29 cellular contexts compared by ENCODE assay signal in the genomic region with DNA sequence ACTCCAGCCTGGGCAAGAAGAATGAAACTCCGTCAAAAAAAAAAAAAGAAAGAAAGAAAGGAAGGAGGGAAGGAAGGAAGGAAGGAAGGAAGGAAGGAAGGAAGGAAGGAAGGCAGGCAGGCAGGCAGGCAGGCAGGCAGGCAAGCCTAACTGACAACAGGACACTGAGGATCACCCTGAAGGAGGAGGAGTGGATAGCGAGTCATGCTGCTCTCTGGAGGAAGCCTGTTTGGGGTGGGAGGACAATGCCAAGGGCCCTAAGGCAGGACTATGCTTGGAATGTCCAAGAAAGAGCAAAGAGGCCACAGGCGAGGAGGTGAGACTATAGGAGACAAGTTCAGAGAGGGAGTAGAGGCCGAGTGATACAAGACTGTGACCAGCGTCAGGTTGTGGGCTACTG.
DNase-seq lines count a peak whose midpoint lies in the region; ATAC-seq, FAIRE-seq and TF ChIP-seq lines count a peak whose summit lies in the region.
"Had no signal": no experiment of that assay in that cellular context is flagged by ENCODE, and none has a peak within 500 bp of the region (broad histone marks: within the 10 kb centered on the region; RNA-seq: fewer than 3 reads in every experiment).

No MANE protein-coding gene starts in this region.

- H2BK5ac ChIP-seq in H1 (ENCODE audit: low read depth, low read length) (no peak overlapping the region; the same call in 1 of the 2 replicates), neuronal stem cell (ENCODE audit: low read length) (no peak overlapping the region)

- no peak for TF ChIP-seq EP300 in H1 (IDR thresholded peaks at IDR 0.05; ENCODE audit: borderline replicate concordance in 1 of 2, low read depth in 2 of 2, low read length in 2 of 2)

- H3K23ac ChIP-seq in H1 (ENCODE audit: insufficient read length) (no peak overlapping the region), neuronal stem cell (ENCODE audit: low read depth, low read length, poor library complexity) (no peak overlapping the region)

- H3K36me3 ChIP-seq in breast epithelium = no peaks in the 10 kb centered on the region
- H3K36me3 ChIP-seq in MG63 = no peaks in the 10 kb centered on the region
- no peaks in the 10 kb centered on the region for H3K36me3 ChIP-seq in H1 (ENCODE audit: control insufficient read depth in 2 of 4, insufficient read depth in 4 of 4, low read length in 3 of 4)
- H3K36me3 ChIP-seq in neuronal stem cell (replicated peaks in 1 of 2; ENCODE audit: control insufficient read depth in 2 of 2, insufficient read depth in 2 of 2, low read length in 2 of 2) = no peaks in the 10 kb centered on the region
- H3K36me3 ChIP-seq: adrenal gland; BLaER1 treated with 17β-estradiol and CSF1 and Interleukin-3, amounts not matched to agents 10 nM and 100 nM; HAP-1; heart left ventricle; Peyer's patch; sigmoid colon had no signal

- CTCF ChIA-PET in MCF 10A (lab: Yijun Ruan, JAX) = no interaction called here
- CTCF ChIA-PET in H1 (lab: Charles Lee; ENCODE audit: partially characterized antibody) = interaction anchor here (1.1 kb wide), 1 partner anchor 18 kb away, joined by 3 read pairs; no protein-coding TSS in a partner anchor

- H3K27ac ChIP-seq in breast epithelium (no peak overlapping the region), H1 (ENCODE audit: low read depth, low read length) (no peak overlapping the region), neuronal stem cell (replicated peaks; ENCODE audit: low read length) (no peak overlapping the region)
- H3K27ac ChIP-seq: adrenal gland; BLaER1 treated with 17β-estradiol and CSF1 and Interleukin-3, amounts not matched to agents 10 nM and 100 nM; coronary artery; heart left ventricle; Peyer's patch; sigmoid colon had no signal

- H3K18ac ChIP-seq in H1 (ENCODE audit: extremely low read depth, low read length) (peak overlapping the region; percentile 48; the same call in 1 of the 2 replicates), neuronal stem cell (ENCODE audit: low read length) (peak overlapping the region; percentile 52)

- peaks cover 5 to 13% of the 10 kb centered on the region in 2 donors for H3K9me3 ChIP-seq in breast epithelium
- H3K9me3 ChIP-seq in MG63 = peaks cover 12% of the 10 kb centered on the region; the same call in 1 of the 2 replicates
- H3K9me3 ChIP-seq in H1 (ENCODE audit: insufficient read depth in 2 of 2, low read depth in 1 of 2, low read length in 1 of 2) = 0 out of 4 replicates have a peak, but pooled peaks cover 0 to 6% of the 10 kb centered on the region in 2 experiments
- H3K9me3 ChIP-seq in neuronal stem cell (replicated peaks in 1 of 2; ENCODE audit: control insufficient read depth in 2 of 2, insufficient read depth in 1 of 2, low read depth in 1 of 2, low read length in 2 of 2) = peaks cover 0 to 8% of the 10 kb centered on the region in 2 donors
- H3K9me3 ChIP-seq: adrenal gland, HAP-1 had no signal

- H3K79me2 ChIP-seq in H1 (ENCODE audit: control insufficient read depth in 1 of 2, insufficient read depth in 2 of 2, low read length in 2 of 2) = no peaks in the 10 kb centered on the region

- no peak overlapping the region for H2BK15ac ChIP-seq in H1 (ENCODE audit: low read length)
- no peak overlapping the region for H2BK15ac ChIP-seq in neuronal stem cell (ENCODE audit: low read length)

- no peak overlapping the region for H4K5ac ChIP-seq in H1 (ENCODE audit: insufficient read length, low read depth, low read length)

- H3K27ac Mint-ChIP-seq in MCF 10A (ENCODE audit: low read depth, unreplicated experiment) = no peak overlapping the region
- no peak overlapping the region for H3K27ac Mint-ChIP-seq in stimulated activated memory B cell treated with anti-CD40 and anti-IgM and Interleukin-4, amounts not matched to agents 10 μg/mL and 1 μg/mL and 100 μg/mL, for 72 hours
- H3K27ac Mint-ChIP-seq: activated CD4-positive, alpha-beta memory T cell treated with anti-CD3 and anti-CD28 coated beads for 36 hours; mesothelial cell of epicardium; nephron had no signal

- H2BK12ac ChIP-seq in H1 (ENCODE audit: low read depth, low read length) (no peak overlapping the region), neuronal stem cell (ENCODE audit: low read length) (no peak overlapping the region)

- H3K27me3 ChIP-seq in breast epithelium = no peaks in the 10 kb centered on the region
- no peaks in the 10 kb centered on the region for H3K27me3 ChIP-seq in MG63
- H3K27me3 ChIP-seq in H1 (replicated peaks in 1 of 4; ENCODE audit: control insufficient read depth in 3 of 4, extremely low read depth in 1 of 4, insufficient read depth in 3 of 4, low read length in 3 of 4) = no peaks in the 10 kb centered on the region
- H3K27me3 ChIP-seq in neuronal stem cell (ENCODE audit: control insufficient read depth in 3 of 3, insufficient read depth in 3 of 3, low read depth in 1 of 3, low read length in 3 of 3) = no peaks in the 10 kb centered on the region
- H3K27me3 ChIP-seq: BLaER1 treated with 17β-estradiol and CSF1 and Interleukin-3, amounts not matched to agents 10 nM and 100 nM; Peyer's patch; sigmoid colon had no signal

- WGBS in H1 (ENCODE audit: extremely low coverage in 1 of 2, insufficient coverage in 1 of 2, insufficient read length in 1 of 2, insufficient replicate concordance in 2 of 2, low coverage in 1 of 2, low lambda C conversion rate in 2 of 2, missing lambda C conversion rate in 1 of 2), 2 experiments = 95% methylated on average over 4 of the region's 5 CpGs; no CpG with 5 or more reads in 1 of the 2 experiments
- no CpG with 5 or more reads among the region's 5 CpGs for WGBS in neuronal stem cell (ENCODE audit: extremely low coverage in 2 of 2, insufficient read length in 2 of 2, insufficient replicate concordance in 1 of 2), 2 donors

- H4K8ac ChIP-seq in H1 (ENCODE audit: extremely low read depth, insufficient read depth, low read length) (no peak overlapping the region), neuronal stem cell (ENCODE audit: low read depth, low read length) (no peak overlapping the region)

- DNase-seq in MCF 10A (ENCODE audit: unreplicated experiment) (peak; percentile 7), breast epithelium (ENCODE audit: low spot score in 2 of 2) (no peak), MG63 (peak; percentile 44), H1 (ENCODE audit: low read depth in 1 of 2, low spot score in 2 of 2) (no peak), neuronal stem cell (ENCODE audit: low spot score) (no peak), SIG-M5 (lab: John Stamatoyannopoulos, UW) (no peak)
- DNase-seq: activated CD4-positive, alpha-beta memory T cell treated with anti-CD3 and anti-CD28 coated beads for 36 hours; activated CD4-positive, CD25-positive, alpha-beta regulatory T cell; activated T-cell treated with anti-CD3 and anti-CD28 coated beads for 4 hours; adrenal gland; Calu3; heart left ventricle; Karpas-422; NCI-H1092 treated with DMSO at 0.1 percent for 48 hours; NCI-H2081; NCI-H446 treated with DMSO at 0.1 percent for 48 hours; posterior cingulate gyrus; sigmoid colon; stimulated activated CD8-positive, alpha-beta memory T cell treated with anti-CD3 and anti-CD28 coated beads, Interleukin-4, amount 100 ng/mL, for 48 hours; T-helper 9 cell had no signal

- H2AFZ ChIP-seq in H1 (ENCODE audit: low read length) (peak overlapping the region; percentile 63; the same call in 1 of the 2 replicates), neuronal stem cell (ENCODE audit: low read length) (peak overlapping the region; percentile 52)

- no peak overlapping the region for H3K14ac ChIP-seq in H1 (ENCODE audit: insufficient read length)
- H3K14ac ChIP-seq in neuronal stem cell (ENCODE audit: low read length) = no peak overlapping the region

- H3K4me1 ChIP-seq in breast epithelium (no peaks in the 10 kb centered on the region), H1 (replicated peaks in 1 of 4; ENCODE audit: control insufficient read depth in 3 of 4, insufficient read depth in 4 of 4, low read length in 3 of 4) (peaks cover 0 to 8% (median 4%) of the 10 kb centered on the region in 4 experiments; a peak in 4 of 7 replicates), neuronal stem cell (ENCODE audit: control insufficient read depth in 2 of 2, insufficient read depth in 1 of 2, low read depth in 1 of 2, low read length in 2 of 2) (peaks cover 7 to 12% of the 10 kb centered on the region in 2 donors)
- H3K4me1 ChIP-seq: adrenal gland; BLaER1 treated with 17β-estradiol and CSF1 and Interleukin-3, amounts not matched to agents 10 nM and 100 nM; HAP-1; heart left ventricle; Peyer's patch; sigmoid colon had no signal

- no peak overlapping the region for H2AK5ac ChIP-seq in H1 (ENCODE audit: low read depth, low read length)
- H2AK5ac ChIP-seq in neuronal stem cell (ENCODE audit: low read depth, low read length) = no peak overlapping the region

- H4K20me1 ChIP-seq in H1 (replicated peaks in 1 of 2; ENCODE audit: control insufficient read depth in 1 of 2, insufficient read depth in 2 of 2, low read length in 2 of 2) = no peaks in the 10 kb centered on the region
- H4K20me1 ChIP-seq: BLaER1 treated with 17β-estradiol and CSF1 and Interleukin-3, amounts not matched to agents 10 nM and 100 nM had no signal

- TF ChIP-seq CTCF in MCF 10A (IDR thresholded peaks at IDR 0.05; ENCODE audit: unreplicated experiment) (no peak), breast epithelium (IDR thresholded peaks at IDR 0.05) (no peak), H1 (IDR thresholded peaks at IDR 0.05; ENCODE audit: control extremely low read depth in 1 of 3, insufficient read depth in 1 of 3, low read depth in 1 of 3, low read length in 3 of 3) (no peak)

- no peak overlapping the region for H3K56ac ChIP-seq in H1 (replicated peaks; ENCODE audit: insufficient read length, low read depth, low read length)

- no peak for ATAC-seq in GM18520 (IDR thresholded peaks at IDR 0.05; ENCODE audit: unreplicated experiment)
- ATAC-seq in stimulated activated memory B cell treated with anti-CD40 and anti-IgM and Interleukin-4, amounts not matched to agents 10 μg/mL and 1 μg/mL and 100 μg/mL, for 72 hours = no peak
- ATAC-seq: heart left ventricle, left lobe of liver had no signal

- no peaks in the 10 kb centered on the region for H3K27me3 Mint-ChIP-seq in MCF 10A (ENCODE audit: insufficient read depth, unreplicated experiment)
- no peaks in the 10 kb centered on the region for H3K27me3 Mint-ChIP-seq in stimulated activated memory B cell treated with anti-CD40 and anti-IgM and Interleukin-4, amounts not matched to agents 10 μg/mL and 1 μg/mL and 100 μg/mL, for 72 hours

- TF ChIP-seq RAD21 in H1 (IDR thresholded peaks at IDR 0.05 in 1 of 2, conservative IDR thresholded peaks at IDR 0.05 in 1 of 2; ENCODE audit: low read depth in 2 of 2, low read length in 2 of 2) = no peak

- peaks cover 8% of the 10 kb centered on the region for H3K9me3 Mint-ChIP-seq in MCF 10A (ENCODE audit: unreplicated experiment)
- H3K9me3 Mint-ChIP-seq in stimulated activated memory B cell treated with anti-CD40 and anti-IgM and Interleukin-4, amounts not matched to agents 10 μg/mL and 1 μg/mL and 100 μg/mL, for 72 hours = peaks cover 17% of the 10 kb centered on the region

- no peak overlapping the region for H2BK20ac ChIP-seq in H1 (ENCODE audit: low read length)

- H3K4ac ChIP-seq in H1 (replicated peaks; ENCODE audit: insufficient read length, low read depth, low read length) (no peak overlapping the region), neuronal stem cell (ENCODE audit: low read length) (no peak overlapping the region)

- no peak overlapping the region for H3K4me3 ChIP-seq in breast epithelium
- no peak overlapping the region for H3K4me3 ChIP-seq in MG63
- H3K4me3 ChIP-seq in H1 (ENCODE audit: extremely low read depth in 1 of 4, insufficient read depth in 2 of 4, low read depth in 3 of 4, low read length in 4 of 4) = no peak overlapping the region
- no peak overlapping the region for H3K4me3 ChIP-seq in neuronal stem cell (ENCODE audit: low read length in 2 of 2)
- H3K4me3 ChIP-seq: adrenal gland; BLaER1 treated with 17β-estradiol and CSF1 and Interleukin-3, amounts not matched to agents 10 nM and 100 nM; coronary artery; HAP-1; heart left ventricle; Peyer's patch; sigmoid colon had no signal

- H3K4me3 Mint-ChIP-seq in MCF 10A (ENCODE audit: unreplicated experiment) = no peak overlapping the region
- no peak overlapping the region for H3K4me3 Mint-ChIP-seq in stimulated activated memory B cell treated with anti-CD40 and anti-IgM and Interleukin-4, amounts not matched to agents 10 μg/mL and 1 μg/mL and 100 μg/mL, for 72 hours
- H3K4me3 Mint-ChIP-seq: activated CD4-positive, alpha-beta memory T cell treated with anti-CD3 and anti-CD28 coated beads for 36 hours; mesothelial cell of epicardium; nephron had no signal

- H3K79me1 ChIP-seq in H1 (ENCODE audit: low read depth, low read length) = no peaks in the 10 kb centered on the region
- H3K79me1 ChIP-seq in neuronal stem cell (ENCODE audit: low read depth, low read length) = no peaks in the 10 kb centered on the region

- H3K9ac ChIP-seq in H1 (replicated peaks in 1 of 4; ENCODE audit: extremely low read depth in 1 of 4, low read depth in 3 of 4, low read length in 3 of 4) (no peak overlapping the region), neuronal stem cell (ENCODE audit: low read depth, low read length, poor library complexity) (no peak overlapping the region)
- H3K9ac ChIP-seq: BLaER1 treated with 17β-estradiol and CSF1 and Interleukin-3, amounts not matched to agents 10 nM and 100 nM had no signal

- H2BK120ac ChIP-seq in H1 (replicated peaks; ENCODE audit: low read depth, low read length) (no peak overlapping the region), neuronal stem cell (ENCODE audit: low read depth, low read length) (peak overlapping the region; percentile 16)

- no peak overlapping the region for H4K91ac ChIP-seq in H1 (replicated peaks; ENCODE audit: insufficient read length, low read length)
- no peak overlapping the region for H4K91ac ChIP-seq in neuronal stem cell (ENCODE audit: low read depth, low read length, poor library complexity)

- no peak for FAIRE-seq in H1 (lab: Jason Lieb, UNC)

- intact Hi-C loops in MCF 10A (cut with micrococcal nuclease) (no loop called here), breast epithelium (cut with DNase I; ENCODE audit: low total_unique reads) (no loop called here)

- no TSS peak for BruUV-seq in MCF 10A (replicated peaks; lab: Mats Ljungman, UMichigan)

- TF ChIP-seq POLR2A in breast epithelium (IDR thresholded peaks at IDR 0.05) (no peak), H1 (IDR thresholded peaks at IDR 0.05; ENCODE audit: control extremely low read depth in 1 of 2, low read depth in 2 of 2, low read length in 2 of 2) (no peak)

- H3K4me2 ChIP-seq in H1 (ENCODE audit: insufficient read depth in 1 of 2, low read depth in 2 of 2, low read length in 2 of 2) = no peak overlapping the region
- no peak overlapping the region for H3K4me2 ChIP-seq in neuronal stem cell (ENCODE audit: insufficient read depth, low read length, poor library complexity, severe bottlenecking)
- H3K4me2 ChIP-seq: BLaER1 treated with 17β-estradiol and CSF1 and Interleukin-3, amounts not matched to agents 10 nM and 100 nM had no signal

- no peaks in the 10 kb centered on the region for H3K23me2 ChIP-seq in H1 (ENCODE audit: low read depth, low read length)

- POLR2A ChIA-PET in MCF 10A (lab: Yijun Ruan, JAX) (no interaction called here), H1 (lab: Charles Lee; ENCODE audit: partially characterized antibody) (no interaction called here)

- H3K4me1 Mint-ChIP-seq in MCF 10A (ENCODE audit: insufficient read depth, unreplicated experiment) = peaks cover 7% of the 10 kb centered on the region
- H3K4me1 Mint-ChIP-seq in stimulated activated memory B cell treated with anti-CD40 and anti-IgM and Interleukin-4, amounts not matched to agents 10 μg/mL and 1 μg/mL and 100 μg/mL, for 72 hours = no peaks in the 10 kb centered on the region
- H3K4me1 Mint-ChIP-seq: mesothelial cell of epicardium had no signal

- H3K36me3 Mint-ChIP-seq in MCF 10A (ENCODE audit: insufficient read depth, unreplicated experiment) = no peaks in the 10 kb centered on the region
- peaks cover 5% of the 10 kb centered on the region for H3K36me3 Mint-ChIP-seq in stimulated activated memory B cell treated with anti-CD40 and anti-IgM and Interleukin-4, amounts not matched to agents 10 μg/mL and 1 μg/mL and 100 μg/mL, for 72 hours
- H3K36me3 Mint-ChIP-seq: activated CD4-positive, alpha-beta memory T cell treated with anti-CD3 and anti-CD28 coated beads for 36 hours had no signal

Comparison
In these comparisons a context has a peak if more than half of its experiments do, and no peak if none do; other contexts are left out.
1. DNase-seq: peak in MCF 10A (single experiment) and MG63 (single experiment); none in breast epithelium (0 of 2), H1 (0 of 2), neuronal stem cell (single experiment) and SIG-M5 (single experiment).